In genomic region chr17:48536160-48536559, GRCh38 we compare ENCODE assay signal across 7 cellular contexts. TPM values are rescaled to one million over a fixed set of nuclear protein-coding genes. Genes with fewer than 3 reads are reported as not detected.
"Had no signal": no experiment of that assay in that cellular context is flagged by ENCODE, and none has a peak within 500 bp of the region (broad histone marks: within the 10 kb centered on the region; RNA-seq: fewer than 3 reads in every experiment).

No MANE protein-coding gene starts in this region.

RNA-seq across cellular contexts. Expression of gene HOXB1, which starts 5.3 kb away (rescaled TPM):
- total RNA-seq: GM23338, H1, H9, HepG2, HFFc6, HT1080 had no signal
- polyA plus RNA-seq: GM23338, H1, HepG2, IgD-negative memory B cell had no signal

RNA-seq across cellular contexts. Expression of gene HOXB2, which starts 8.7 kb away (rescaled TPM):
- total RNA-seq: GM23338, H1, H9, HepG2, HFFc6 had no signal
- polyA plus RNA-seq: GM23338, H1, HepG2 had no signal

RNA-seq across cellular contexts. Expression of gene HOXB4, which starts 42.0 kb away (rescaled TPM):
- total RNA-seq: GM23338, H1, H9, HepG2, HFFc6 had no signal
- polyA plus RNA-seq: GM23338, H1, HepG2 had no signal

RNA-seq across cellular contexts. Expression of gene HOXB3, which starts 53.9 kb away (rescaled TPM):
- total RNA-seq: H1, H9, HepG2, HFFc6 had no signal
- polyA plus RNA-seq: GM23338, H1, HepG2 had no signal

RNA-seq across cellular contexts. Expression of gene HOXB5, which starts 57.4 kb away (rescaled TPM):
- total RNA-seq: GM23338, H1, H9, HepG2, HFFc6 had no signal
- polyA plus RNA-seq: GM23338, H1, HepG2, IgD-negative memory B cell had no signal
